28 cellular contexts compared by ENCODE assay signal in the genomic region with DNA sequence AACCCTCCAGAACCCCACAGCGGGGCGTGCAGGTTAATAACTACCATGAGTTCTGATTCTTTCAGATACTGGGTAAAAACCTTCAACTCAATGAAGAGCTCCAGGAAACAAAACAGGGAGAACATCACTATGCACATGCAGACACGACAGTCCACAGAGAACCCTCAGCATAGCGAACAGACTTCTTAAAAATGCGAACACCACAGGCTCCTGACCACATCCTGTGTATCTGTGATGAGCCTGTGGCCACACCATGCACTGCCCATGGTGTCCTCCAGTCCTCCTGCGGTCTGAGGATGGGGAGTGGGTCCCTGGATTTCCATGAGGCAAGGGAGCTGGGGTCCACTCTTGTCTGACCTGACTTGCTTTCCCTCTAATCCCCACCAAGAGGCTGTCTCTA.
A peak's percentile ranks its signal among the peaks of the same experiment; 100 is the strongest.
DNase-seq lines count a peak whose midpoint lies in the region; ATAC-seq and TF ChIP-seq lines count a peak whose summit lies in the region.
"Had no signal": no experiment of that assay in that cellular context is flagged by ENCODE, and none has a peak within 500 bp of the region (broad histone marks: within the 10 kb centered on the region; RNA-seq: fewer than 3 reads in every experiment).

No MANE protein-coding gene starts in this region.

- TF ChIP-seq CTCF in upper lobe of right lung (IDR thresholded peaks at IDR 0.05) (no peak), HFFc6 (IDR thresholded peaks at IDR 0.05) (no peak)

- no peaks in the 10 kb centered on the region for H3K36me3 Mint-ChIP-seq in immature natural killer cell
- no peaks in the 10 kb centered on the region for H3K36me3 Mint-ChIP-seq in HFFc6 (ENCODE audit: low read depth)
- H3K36me3 Mint-ChIP-seq: CD8-positive, alpha-beta memory T cell had no signal

- H3K27ac ChIP-seq in upper lobe of right lung = no peak overlapping the region
- H3K27ac ChIP-seq: esophagus muscularis mucosa, foreskin keratinocyte, GM23248, thyroid gland had no signal

- no peaks in the 10 kb centered on the region for H3K27me3 ChIP-seq in upper lobe of right lung
- H3K27me3 ChIP-seq: esophagus muscularis mucosa, foreskin keratinocyte, thyroid gland had no signal

- no peak for DNase-seq in left ventricle myocardium superior
- no peak for DNase-seq in cardiac septum (ENCODE audit: low spot score)
- DNase-seq in LHCN-M2 (ENCODE audit: low read depth) = peak; percentile 68
- peak; percentile 21 to 36 (median 26) for DNase-seq in immature natural killer cell
- DNase-seq in upper lobe of right lung = no peak
- no peak for DNase-seq in HFFc6
- DNase-seq in CD1c-positive myeloid dendritic cell (ENCODE audit: extremely low spot score) = no peak
- DNase-seq: activated CD4-positive, alpha-beta T cell treated with anti-CD3 and anti-CD28 coated beads, Interleukin-2, amount 10 ng/mL, durations not matched to agents 24 days and 14 days; activated gamma-delta T cell; activated T-cell treated with anti-CD3 and anti-CD28 coated beads, Interleukin-2, amount 50 U/mL, for 24 hours; CD8-positive, alpha-beta memory T cell; foreskin keratinocyte; GM23248; mesendoderm; NCI-H1694 treated with DMSO at 0.1 percent for 48 hours; NCI-H2171 treated with DMSO at 0.1 percent for 48 hours; occipital lobe; SHP77; T1000; thyroid gland had no signal

- H3K4me3 Mint-ChIP-seq in immature natural killer cell (peak overlapping the region in 4 of 5 donors; percentile 0 to 55 (median 50)), HFFc6 (no peak overlapping the region)
- H3K4me3 Mint-ChIP-seq: activated CD4-positive, alpha-beta T cell treated with anti-CD3 and anti-CD28 coated beads, Interleukin-2, amount 10 ng/mL, durations not matched to agents 24 days and 14 days; activated T-cell treated with anti-CD3 and anti-CD28 coated beads, Interleukin-2, amount 50 U/mL, for 24 hours; B cell; CD8-positive, alpha-beta memory T cell; central memory CD8-positive, alpha-beta T cell; dendritic cell treated with granulocyte-macrophage colony-stimulating factor and Interleukin-4, amounts not matched to agents 40 ng/mL and 50 ng/mL, for 4 days; stimulated activated naive CD8-positive, alpha-beta T cell treated with anti-CD3 and anti-CD28 coated beads, Interleukin-15, Interleukin-2, amounts not matched to agents 100 ng/mL and 50 ng/mL, for 24 hours had no signal

- H3K36me3 ChIP-seq in upper lobe of right lung = no peaks in the 10 kb centered on the region
- H3K36me3 ChIP-seq: esophagus muscularis mucosa, thyroid gland had no signal

- no peak overlapping the region for H3K4me3 ChIP-seq in upper lobe of right lung
- H3K4me3 ChIP-seq: A549, esophagus muscularis mucosa, GM23248, thyroid gland had no signal

- intact Hi-C loops in left ventricle myocardium superior (cut with micrococcal nuclease) (no loop called here), cardiac septum (cut with DNase I) (no loop called here), upper lobe of right lung (cut with DNase I) (no loop called here)

- peaks cover 22 to 24% of the 10 kb centered on the region in 2 donors for H3K4me1 Mint-ChIP-seq in immature natural killer cell
- peaks cover 6% of the 10 kb centered on the region; the same call in 1 of the 2 replicates for H3K4me1 Mint-ChIP-seq in HFFc6 (ENCODE audit: low read depth)
- H3K4me1 Mint-ChIP-seq: activated CD4-positive, alpha-beta T cell treated with anti-CD3 and anti-CD28 coated beads, Interleukin-2, amount 10 ng/mL, durations not matched to agents 24 days and 14 days; B cell; central memory CD8-positive, alpha-beta T cell had no signal

- H3K27me3 Mint-ChIP-seq in immature natural killer cell (ENCODE audit: low read depth in 3 of 3) = peaks cover 0 to 3% (median 2%) of the 10 kb centered on the region in 3 donors
- H3K27me3 Mint-ChIP-seq in HFFc6 (ENCODE audit: insufficient read depth) = peaks cover 2% of the 10 kb centered on the region; the same call in 1 of the 2 replicates
- H3K27me3 Mint-ChIP-seq: activated CD4-positive, alpha-beta T cell treated with anti-CD3 and anti-CD28 coated beads, Interleukin-2, amount 10 ng/mL, durations not matched to agents 24 days and 14 days; activated T-cell treated with anti-CD3 and anti-CD28 coated beads, Interleukin-2, amount 50 U/mL, for 24 hours; B cell; CD8-positive, alpha-beta memory T cell; central memory CD8-positive, alpha-beta T cell; dendritic cell treated with granulocyte-macrophage colony-stimulating factor and Interleukin-4, amounts not matched to agents 40 ng/mL and 50 ng/mL, for 4 days; stimulated activated naive CD8-positive, alpha-beta T cell treated with anti-CD3 and anti-CD28 coated beads, Interleukin-15, Interleukin-2, amounts not matched to agents 100 ng/mL and 50 ng/mL, for 24 hours had no signal

- H3K27ac Mint-ChIP-seq in immature natural killer cell (peak overlapping the region in 3 of 6 donors; percentile 11 to 65 (median 27)), HFFc6 (no peak overlapping the region)
- H3K27ac Mint-ChIP-seq: activated CD4-positive, alpha-beta T cell treated with anti-CD3 and anti-CD28 coated beads, Interleukin-2, amount 10 ng/mL, durations not matched to agents 24 days and 14 days; activated T-cell treated with anti-CD3 and anti-CD28 coated beads, Interleukin-2, amount 50 U/mL, for 24 hours; B cell; CD8-positive, alpha-beta memory T cell; dendritic cell treated with granulocyte-macrophage colony-stimulating factor and Interleukin-4, amounts not matched to agents 40 ng/mL and 50 ng/mL, for 4 days; stimulated activated naive CD8-positive, alpha-beta T cell treated with anti-CD3 and anti-CD28 coated beads, Interleukin-15, Interleukin-2, amounts not matched to agents 100 ng/mL and 50 ng/mL, for 24 hours had no signal

- H3K9me3 ChIP-seq in upper lobe of right lung = no peaks in the 10 kb centered on the region
- H3K9me3 ChIP-seq: esophagus muscularis mucosa, thyroid gland had no signal

- H3K9me3 Mint-ChIP-seq in immature natural killer cell = no peaks in the 10 kb centered on the region
- H3K9me3 Mint-ChIP-seq in HFFc6 = no peaks in the 10 kb centered on the region; the same call in 1 of the 2 replicates
- H3K9me3 Mint-ChIP-seq: activated CD4-positive, alpha-beta T cell treated with anti-CD3 and anti-CD28 coated beads, Interleukin-2, amount 10 ng/mL, durations not matched to agents 24 days and 14 days; central memory CD8-positive, alpha-beta T cell had no signal

- peak; percentile 29 for ATAC-seq in left ventricle myocardium superior
- peak; percentile 32 for ATAC-seq in upper lobe of right lung
- ATAC-seq in GM21526 (IDR thresholded peaks at IDR 0.05; ENCODE audit: low FRiP score, unreplicated experiment) = no peak
- ATAC-seq: foreskin keratinocyte, Panc1 had no signal

- no peaks in the 10 kb centered on the region for H3K4me1 ChIP-seq in upper lobe of right lung
- H3K4me1 ChIP-seq: esophagus muscularis mucosa, foreskin keratinocyte, thyroid gland had no signal

Comparison
In these comparisons a context has a peak if more than half of its experiments do, and no peak if none do; other contexts are left out.
1. DNase-seq: peak in LHCN-M2 (single experiment) and immature natural killer cell (3 of 3); none in left ventricle myocardium superior (single experiment), cardiac septum (single experiment), upper lobe of right lung (single experiment), HFFc6 (single experiment) and CD1c-positive myeloid dendritic cell (single experiment).